ENCODE assay signal across 8 cellular contexts in the genomic region with DNA sequence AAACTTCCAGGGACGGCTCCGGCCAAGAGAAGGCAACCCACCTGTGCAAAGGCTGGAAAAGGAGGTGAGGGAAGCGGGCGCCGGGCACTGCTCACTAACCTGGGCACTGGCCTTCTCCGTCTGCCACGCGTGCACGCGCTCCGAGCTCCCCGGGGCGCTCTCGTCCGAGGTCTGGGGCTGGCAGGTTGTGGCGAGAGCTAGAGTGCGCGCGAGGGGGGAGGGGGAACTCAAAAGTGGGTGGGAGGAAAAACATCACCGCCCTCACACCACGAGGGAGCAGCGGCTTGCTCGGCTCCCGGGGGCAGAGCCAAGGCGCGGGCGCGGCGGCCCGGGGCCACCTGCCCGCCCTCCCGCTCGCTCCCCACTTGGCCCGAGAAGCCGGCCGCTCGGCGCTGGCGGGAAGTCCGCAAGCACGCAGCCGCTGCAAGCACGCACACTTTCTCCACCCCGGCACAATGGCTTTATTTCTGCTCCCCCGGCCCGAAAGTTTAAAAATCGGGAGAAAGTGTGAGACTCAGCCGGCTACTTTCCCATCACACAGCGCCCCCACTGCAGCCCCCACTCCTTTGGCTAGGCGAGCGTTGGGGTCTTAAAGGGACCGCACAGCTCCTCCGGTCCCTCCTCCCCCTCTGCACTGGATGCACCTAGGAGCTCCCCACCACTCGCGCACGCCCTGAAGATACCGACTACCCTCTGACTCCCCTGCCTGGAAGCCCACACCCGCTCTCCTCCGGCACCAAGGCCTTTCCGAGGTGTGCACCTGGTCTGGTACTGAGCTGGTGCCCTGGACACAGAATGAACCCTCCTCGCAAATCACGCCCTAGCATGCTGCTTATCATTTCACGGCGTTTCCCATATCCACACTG. TPM values are rescaled to one million over a fixed set of nuclear protein-coding genes. Genes with fewer than 3 reads are reported as not detected.
DNase-seq lines count a peak whose midpoint lies in the region; ATAC-seq and TF ChIP-seq lines count a peak whose summit lies in the region.

A gene with protein sequence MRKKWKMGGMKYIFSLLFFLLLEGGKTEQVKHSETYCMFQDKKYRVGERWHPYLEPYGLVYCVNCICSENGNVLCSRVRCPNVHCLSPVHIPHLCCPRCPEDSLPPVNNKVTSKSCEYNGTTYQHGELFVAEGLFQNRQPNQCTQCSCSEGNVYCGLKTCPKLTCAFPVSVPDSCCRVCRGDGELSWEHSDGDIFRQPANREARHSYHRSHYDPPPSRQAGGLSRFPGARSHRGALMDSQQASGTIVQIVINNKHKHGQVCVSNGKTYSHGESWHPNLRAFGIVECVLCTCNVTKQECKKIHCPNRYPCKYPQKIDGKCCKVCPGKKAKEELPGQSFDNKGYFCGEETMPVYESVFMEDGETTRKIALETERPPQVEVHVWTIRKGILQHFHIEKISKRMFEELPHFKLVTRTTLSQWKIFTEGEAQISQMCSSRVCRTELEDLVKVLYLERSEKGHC (minus strand): TSS at position 173 of the 866 bp plus-strand sequence. CDS start 3,636 bp downstream, outside the sequence.

- H3K27ac ChIP-seq in GM23338 (ENCODE audit: low read depth) (no peak within 1 kb of the TSS), PC-9 (no peak within 1 kb of the TSS)

- H3K9me3 ChIP-seq in PC-9 (ENCODE audit: insufficient read depth, low read depth) (no peaks in the 10 kb centered on the region), neuron (ENCODE audit: low read length) (no peaks in the 10 kb centered on the region)

- peak; percentile 91 for ATAC-seq in GM23338

- intact Hi-C loops in PC-9 (cut with micrococcal nuclease; ENCODE audit: unreplicated experiment): loop anchor here (2.0 kb wide), 2 partner anchors 51 to 61 kb away; no protein-coding TSS in a partner anchor

- H3K27me3 Mint-ChIP-seq in GM23338 (ENCODE audit: insufficient read depth, low read depth, poor library complexity): no peaks in the 10 kb centered on the region

- H3K79me2 ChIP-seq in GM23338 (replicated peaks; ENCODE audit: insufficient read depth) (no peaks in the 10 kb centered on the region), PC-9 (ENCODE audit: low read depth) (no peaks in the 10 kb centered on the region)

- H3K4me3 Mint-ChIP-seq in GM23338: peak within 1 kb of the TSS; percentile 84

- no peak; a peak in 1 of 4 replicates for TF ChIP-seq CTCF in GM23338 (conservative IDR thresholded peaks at IDR 0.05; ENCODE audit: low read depth in 2 of 2)
- TF ChIP-seq CTCF in PC-9 (conservative IDR thresholded peaks at IDR 0.05): no peak
- no peak for TF ChIP-seq CTCF in fibroblast of the aortic adventitia (IDR thresholded peaks at IDR 0.05; ENCODE audit: insufficient read depth, low read length)

- no peaks in the 10 kb centered on the region for H3K36me3 ChIP-seq in GM23338 (ENCODE audit: insufficient read depth)
- no peaks in the 10 kb centered on the region for H3K36me3 ChIP-seq in PC-9 (ENCODE audit: low read depth)
- H3K36me3 ChIP-seq in neuron (ENCODE audit: insufficient read depth, low read length): no peaks in the 10 kb centered on the region

- DNase-seq in GM23338 (ENCODE audit: low spot score) (peak; percentile 60), PC-9 (peak in 1 of 2 experiments; percentile 77), fibroblast of the aortic adventitia (ENCODE audit: low read depth) (no peak), DMS153 (lab: John Stamatoyannopoulos, UW) (no peak), GM19238 (ENCODE audit: insufficient read length, low spot score) (no peak), OCI-M2 (lab: John Stamatoyannopoulos, UW; ENCODE audit: unreplicated experiment) (no peak)
- no peak for DNase-seq in activated CD8-positive, alpha-beta memory T cell treated with anti-CD3 and anti-CD28 coated beads, Interleukin-2, amount 50 U/mL, for 4 hours

- no peaks in the 10 kb centered on the region for H3K27me3 ChIP-seq in GM23338 (ENCODE audit: insufficient read depth)
- H3K27me3 ChIP-seq in PC-9 (ENCODE audit: insufficient read depth, low read depth): no peaks in the 10 kb centered on the region
- peaks cover 20% of the 10 kb centered on the region for H3K27me3 ChIP-seq in neuron (ENCODE audit: insufficient read depth, low read length)

- BruUV-seq in PC-9 (replicated peaks; lab: Mats Ljungman, UMichigan): no TSS peak

- CTCF ChIA-PET in PC-9 (lab: Charles Lee): no interaction called here

- peaks cover 7% of the 10 kb centered on the region; the same call in 1 of the 3 replicates for H3K4me1 Mint-ChIP-seq in GM23338

- H2AFZ ChIP-seq in GM23338 (peak within 1 kb of the TSS; percentile 96), PC-9 (peak within 1 kb of the TSS; percentile 83), neuron (ENCODE audit: low read depth, low read length) (peak within 1 kb of the TSS; percentile 76)

- no peaks in the 10 kb centered on the region for H3K36me3 Mint-ChIP-seq in GM23338 (ENCODE audit: low read depth)

- no peaks in the 10 kb centered on the region for H3K9me3 Mint-ChIP-seq in GM23338

- no peaks in the 10 kb centered on the region for H3K9me2 ChIP-seq in GM23338 (ENCODE audit: insufficient read depth)
- no peaks in the 10 kb centered on the region for H3K9me2 ChIP-seq in PC-9 (ENCODE audit: insufficient read depth)

- H3F3A ChIP-seq in GM23338 (replicated peaks; ENCODE audit: low read depth): no peaks in the 10 kb centered on the region
- no peaks in the 10 kb centered on the region for H3F3A ChIP-seq in PC-9 (ENCODE audit: insufficient read depth, low read depth)

- H3K27ac Mint-ChIP-seq in GM23338: peak within 1 kb of the TSS; percentile 74

- POLR2A ChIA-PET in PC-9 (lab: Charles Lee; ENCODE audit: unreplicated experiment): interaction anchor here (0.6 to 0.7 kb wide), 5 partner anchors 38 to 1015 kb away, joined by 3 to 19 read pairs (median 4); no protein-coding TSS in a partner anchor

- H3K4me2 ChIP-seq in GM23338: peak within 1 kb of the TSS; percentile 77
- H3K4me2 ChIP-seq in PC-9: peak within 1 kb of the TSS; percentile 84

- H3K4me3 ChIP-seq in GM23338 (peak within 1 kb of the TSS; percentile 60), PC-9 (peak within 1 kb of the TSS; percentile 63), fibroblast of the aortic adventitia (ENCODE audit: low read depth, low read length) (peak within 1 kb of the TSS; percentile 36), neuron (ENCODE audit: low read length) (peak within 1 kb of the TSS; percentile 45)

- H3K4me1 ChIP-seq in GM23338 (ENCODE audit: insufficient read depth): peaks cover 4% of the 10 kb centered on the region; the same call in 1 of the 2 replicates
- peaks cover 5% of the 10 kb centered on the region; the same call in 1 of the 2 replicates for H3K4me1 ChIP-seq in PC-9 (replicated peaks; ENCODE audit: insufficient read depth)
- no peaks in the 10 kb centered on the region for H3K4me1 ChIP-seq in neuron (ENCODE audit: insufficient read depth, low read length)

- H4K20me1 ChIP-seq in GM23338 (replicated peaks; ENCODE audit: insufficient read depth) (no peaks in the 10 kb centered on the region), PC-9 (ENCODE audit: insufficient read depth) (no peaks in the 10 kb centered on the region)

TF ChIP-seq in GM23338, 12 proteins besides CTCF, POLR2A, EP300 and RAD21:
- TF ChIP-seq POLR2AphosphoS5 (IDR thresholded peaks at IDR 0.05; ENCODE audit: low read depth) (peak; percentile 23; the same call in 1 of the 2 replicates), REST (IDR thresholded peaks at IDR 0.05; ENCODE audit: unreplicated experiment) (no peak)

RNA-seq across cellular contexts. Expression of the gene that starts here (rescaled TPM):
- 9.8 and 12.8 TPM in 2 replicates for total RNA-seq in GM23338 (2014; rRNA removed; shearing (Covaris generic))
- polyA plus RNA-seq in GM23338 (2016; fragmentation: Nextera tagmentation; extraction: Ambion mirVana): 3.6 and 3.7 TPM in 2 replicates
- total RNA-seq in PC-9 (2021) (18.8 and 25.7 TPM in 2 replicates), fibroblast of the aortic adventitia (ENCODE audit: low replicate concordance) (1.2 and 4.0 TPM in 2 replicates)
